Comparison of ENCODE assay signal across 10 cellular contexts in genomic region chr14:77088219-77088618, GRCh38.
DNase-seq lines count a peak whose midpoint lies in the region; ATAC-seq, FAIRE-seq and TF ChIP-seq lines count a peak whose summit lies in the region.
"Had no signal": no experiment of that assay in that cellular context is flagged by ENCODE, and none has a peak within 500 bp of the region (broad histone marks: within the 10 kb centered on the region; RNA-seq: fewer than 3 reads in every experiment).

No MANE protein-coding gene starts in this region.

- H3K27ac Mint-ChIP-seq in nephron = peak overlapping the region; percentile 69 to 91 (median 83)

- peaks cover 11% of the 10 kb centered on the region for H3K9me3 Mint-ChIP-seq in nephron

- peaks cover 28% of the 10 kb centered on the region for H3K4me1 Mint-ChIP-seq in nephron

- ATAC-seq in HG03571 (IDR thresholded peaks at IDR 0.05; ENCODE audit: unreplicated experiment) (no peak), GM21423 (IDR thresholded peaks at IDR 0.05; ENCODE audit: unreplicated experiment) (no peak)
- ATAC-seq: gastroesophageal sphincter had no signal

- TF ChIP-seq CTCF in nephron (IDR thresholded peaks at IDR 0.05; ENCODE audit: unreplicated experiment in 3 of 3) = no peak

- FAIRE-seq in endometrium (lab: Jason Lieb, UNC) = peak; percentile 39

- H3K4me3 Mint-ChIP-seq in nephron = no peak overlapping the region

- DNase-seq in DMS153 (lab: John Stamatoyannopoulos, UW) (peak; percentile 94), NCI-H2171 treated with DMSO at 0.1 percent for 48 hours (lab: John Stamatoyannopoulos, UW) (peak; percentile 98), hypothalamus (lab: John Stamatoyannopoulos, UW) (no peak)
- no peak for DNase-seq in stimulated activated CD4-positive, alpha-beta T cell treated with anti-CD3 and anti-CD28 coated beads, Interleukin-12 subunit alpha, Interleukin-12 subunit beta, amount 100 ng/mL, for 4 hours
- DNase-seq: cerebellar nuclear complex had no signal

- H3K36me3 Mint-ChIP-seq in nephron (ENCODE audit: low read depth) = no peaks in the 10 kb centered on the region

- peaks cover 7% of the 10 kb centered on the region for H3K27me3 Mint-ChIP-seq in nephron (ENCODE audit: low read depth)

Comparison
In these comparisons a context has a peak if more than half of its experiments do, and no peak if none do; other contexts are left out.
1. DNase-seq: peak in DMS153 (single experiment) and NCI-H2171 treated with DMSO at 0.1 percent for 48 hours (single experiment); none in hypothalamus (0 of 51) and stimulated activated CD4-positive, alpha-beta T cell treated with anti-CD3 and anti-CD28 coated beads, Interleukin-12 subunit alpha, Interleukin-12 subunit beta, amount 100 ng/mL, for 4 hours (single experiment).